In the genomic region with DNA sequence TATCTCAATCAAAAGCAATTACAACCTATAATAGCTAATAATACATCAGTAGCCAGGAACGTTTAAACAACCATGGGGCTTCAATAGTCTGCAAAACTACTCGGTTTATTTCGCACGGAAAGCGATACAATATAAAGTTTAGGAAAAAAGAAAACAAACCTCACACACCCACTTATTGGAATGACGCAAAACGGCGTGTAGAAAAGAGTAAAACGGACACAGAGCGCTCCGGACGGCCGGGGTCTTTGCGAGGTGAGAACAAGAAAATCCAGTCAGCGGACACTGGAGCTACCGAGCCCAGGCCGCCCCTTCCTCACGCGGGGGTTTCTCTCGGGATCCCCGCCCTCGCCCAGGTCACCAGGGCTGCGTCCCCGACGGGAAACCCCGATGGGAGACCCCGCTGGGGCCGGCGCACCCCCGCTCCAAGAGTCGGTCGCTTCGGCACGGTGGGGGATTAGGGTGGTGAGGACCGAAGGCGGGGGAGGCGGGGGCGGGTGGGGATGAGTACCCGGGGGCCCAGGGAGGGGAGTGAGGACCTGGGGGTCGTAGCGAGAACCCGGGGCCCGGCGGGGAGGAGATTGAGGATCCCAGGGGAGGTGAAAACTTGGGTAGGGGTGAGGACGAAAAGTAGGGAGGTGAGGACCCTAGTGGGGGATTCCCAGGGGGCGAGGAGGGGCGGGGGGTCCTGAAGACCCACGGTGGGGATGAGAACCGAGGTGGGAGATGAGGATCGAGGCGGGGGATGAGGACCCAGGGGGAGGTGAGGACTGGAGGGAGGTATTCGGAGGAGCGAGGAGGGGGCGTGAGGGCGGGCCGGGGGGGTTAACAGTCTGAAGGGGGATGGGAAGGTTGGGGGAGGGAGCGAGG, we compare ENCODE assay signal across 8 cellular contexts. TPM values are rescaled to one million over a fixed set of nuclear protein-coding genes. Genes with fewer than 3 reads are reported as not detected.
DNase-seq lines count a peak whose midpoint lies in the region; ATAC-seq lines count a peak whose summit lies in the region.

No MANE protein-coding gene starts in this region.

- H3K27me3 ChIP-seq in iPS-20b (ENCODE audit: insufficient read depth, low read length) (no peaks in the 10 kb centered on the region; the same call in 1 of the 2 replicates), subcutaneous abdominal adipose tissue (ENCODE audit: control insufficient read depth in 5 of 5, insufficient read depth in 4 of 5, low read length in 5 of 5) (no peaks in the 10 kb centered on the region)

- intact Hi-C loops in activated T-helper 2 cell treated with anti-CD3 and anti-CD28 coated beads, Interferon-gamma antibody, Interleukin-2, Interleukin-4, amounts not matched to agents 10 μg/mL and 5 μg/mL and 100 μg/mL, durations not matched to agents 14 hours and 24 hours and 36 hours (cut with micrococcal nuclease), result loop anchor here (2.0 to 10.0 kb wide), 2 partner anchors 33 to 457 kb away; a partner anchor contains a TSS

- H3K4me3 ChIP-seq in iPS-20b (ENCODE audit: low read length), result peak overlapping the region; percentile 93
- H3K4me3 ChIP-seq in subcutaneous abdominal adipose tissue (ENCODE audit: low read depth in 1 of 5, low read length in 5 of 5), result peak overlapping the region; percentile 72 to 100 (median 94)

- ATAC-seq in GM19023 (IDR thresholded peaks at IDR 0.05; ENCODE audit: unreplicated experiment), result no peak

- H3K36me3 ChIP-seq in iPS-20b (ENCODE audit: insufficient read depth, low read depth, low read length) (peaks cover 28% of the 10 kb centered on the region), subcutaneous abdominal adipose tissue (ENCODE audit: control insufficient read depth in 5 of 5, insufficient read depth in 5 of 5, low read length in 5 of 5) (peaks cover 0 to 15% (median 4%) of the 10 kb centered on the region in 5 donors)

- DNase-seq in NCI-H2227 (lab: John Stamatoyannopoulos, UW; ENCODE audit: unreplicated experiment), result peak; percentile 3
- DNase-seq in NCI-H2227 treated with DMSO at 0.1 percent for 48 hours (lab: John Stamatoyannopoulos, UW), result no peak
- no peak for DNase-seq in activated T-helper 2 cell treated with anti-CD3 and anti-CD28 coated beads, Interferon-gamma antibody, Interleukin-2, Interleukin-4, amounts not matched to agents 10 μg/mL and 5 μg/mL and 100 μg/mL, durations not matched to agents 14 hours and 24 hours and 36 hours (ENCODE audit: low spot score)
- DNase-seq in stimulated activated CD4-positive, alpha-beta T cell treated with anti-CD3 and anti-CD28 coated beads, Interleukin-2, amount 100 ng/mL, for 48 hours, result no peak
- DNase-seq in amniotic stem cell (lab: John Stamatoyannopoulos, UW), result no peak

- peaks cover 6% of the 10 kb centered on the region for H3K27me3 Mint-ChIP-seq in activated T-helper 2 cell treated with anti-CD3 and anti-CD28 coated beads, Interferon-gamma antibody, Interleukin-2, Interleukin-4, amounts not matched to agents 10 μg/mL and 5 μg/mL and 100 μg/mL, durations not matched to agents 14 hours and 24 hours and 36 hours (ENCODE audit: low read depth)

- H3K4me1 ChIP-seq in iPS-20b (ENCODE audit: insufficient read depth, low read length) (peaks cover 3% of the 10 kb centered on the region; the same call in 1 of the 2 replicates), subcutaneous abdominal adipose tissue (ENCODE audit: control insufficient read depth in 5 of 5, insufficient read depth in 5 of 5, low read length in 5 of 5) (peaks cover 3 to 40% (median 23%) of the 10 kb centered on the region in 5 donors)

- peaks cover 40% of the 10 kb centered on the region for H3K36me3 Mint-ChIP-seq in activated T-helper 2 cell treated with anti-CD3 and anti-CD28 coated beads, Interferon-gamma antibody, Interleukin-2, Interleukin-4, amounts not matched to agents 10 μg/mL and 5 μg/mL and 100 μg/mL, durations not matched to agents 14 hours and 24 hours and 36 hours (ENCODE audit: low read depth)

- H3K4me1 Mint-ChIP-seq in activated T-helper 2 cell treated with anti-CD3 and anti-CD28 coated beads, Interferon-gamma antibody, Interleukin-2, Interleukin-4, amounts not matched to agents 10 μg/mL and 5 μg/mL and 100 μg/mL, durations not matched to agents 14 hours and 24 hours and 36 hours (ENCODE audit: low read depth), result peaks cover 34% of the 10 kb centered on the region

- no peaks in the 10 kb centered on the region for H3K9me3 Mint-ChIP-seq in activated T-helper 2 cell treated with anti-CD3 and anti-CD28 coated beads, Interferon-gamma antibody, Interleukin-2, Interleukin-4, amounts not matched to agents 10 μg/mL and 5 μg/mL and 100 μg/mL, durations not matched to agents 14 hours and 24 hours and 36 hours

- H3K9ac ChIP-seq in iPS-20b (ENCODE audit: low read depth, low read length) (peak overlapping the region; percentile 97), subcutaneous abdominal adipose tissue (ENCODE audit: low read length in 5 of 5) (peak overlapping the region in 4 of 5 donors; percentile 94 to 98 (median 96))

- H3K9me3 ChIP-seq in iPS-20b (ENCODE audit: insufficient read depth, low read depth, low read length), result no peaks in the 10 kb centered on the region
- H3K9me3 ChIP-seq in subcutaneous abdominal adipose tissue (ENCODE audit: control insufficient read depth in 5 of 5, low read length in 5 of 5), result no peaks in the 10 kb centered on the region

- peak overlapping the region; percentile 90 for H3K4me3 Mint-ChIP-seq in activated T-helper 2 cell treated with anti-CD3 and anti-CD28 coated beads, Interferon-gamma antibody, Interleukin-2, Interleukin-4, amounts not matched to agents 10 μg/mL and 5 μg/mL and 100 μg/mL, durations not matched to agents 14 hours and 24 hours and 36 hours (ENCODE audit: low read depth)

- H3K27ac Mint-ChIP-seq in activated T-helper 2 cell treated with anti-CD3 and anti-CD28 coated beads, Interferon-gamma antibody, Interleukin-2, Interleukin-4, amounts not matched to agents 10 μg/mL and 5 μg/mL and 100 μg/mL, durations not matched to agents 14 hours and 24 hours and 36 hours, result peak overlapping the region; percentile 86

- H3K27ac ChIP-seq in iPS-20b (ENCODE audit: low read length), result peak overlapping the region; percentile 84
- no peak overlapping the region for H3K27ac ChIP-seq in subcutaneous abdominal adipose tissue (ENCODE audit: low read depth, low read length)

RNA-seq across cellular contexts. Expression of a gene that starts 0.7 kb away (rescaled TPM):
- total RNA-seq in activated T-helper 2 cell treated with anti-CD3 and anti-CD28 coated beads, Interferon-gamma antibody, Interleukin-2, Interleukin-4, amounts not matched to agents 10 μg/mL and 5 μg/mL and 100 μg/mL, durations not matched to agents 14 hours and 24 hours and 36 hours, result 48.3 and 49.4 TPM in 2 replicates

RNA-seq across cellular contexts. Expression of a gene that starts 51.1 kb away (rescaled TPM):
- 3.5 and 3.6 TPM in 2 replicates for total RNA-seq in activated T-helper 2 cell treated with anti-CD3 and anti-CD28 coated beads, Interferon-gamma antibody, Interleukin-2, Interleukin-4, amounts not matched to agents 10 μg/mL and 5 μg/mL and 100 μg/mL, durations not matched to agents 14 hours and 24 hours and 36 hours
